8 cellular contexts compared by ENCODE assay signal in genomic region chr16:57534881-57535658, GRCh38. TPM values are rescaled to one million over a fixed set of nuclear protein-coding genes. Genes with fewer than 3 reads are reported as not detected.
DNase-seq lines count a peak whose midpoint lies in the region; ATAC-seq and TF ChIP-seq lines count a peak whose summit lies in the region.

No MANE protein-coding gene starts in this region.

- H2AFZ ChIP-seq in GM23338: no peak overlapping the region

- H3K9me3 ChIP-seq in iPS-15b (ENCODE audit: control insufficient read depth, insufficient read depth, low read length): no peaks in the 10 kb centered on the region

- peaks cover 31% of the 10 kb centered on the region for H3K4me1 ChIP-seq in GM23338 (ENCODE audit: insufficient read depth)
- H3K4me1 ChIP-seq in iPS-15b (ENCODE audit: control insufficient read depth, insufficient read depth, low read length): peaks cover 18% of the 10 kb centered on the region

- H3K4me1 Mint-ChIP-seq in GM23338: peaks cover 58% of the 10 kb centered on the region
- H3K4me1 Mint-ChIP-seq in activated CD8-positive, alpha-beta memory T cell treated with anti-CD3 and anti-CD28 coated beads, Interleukin-2, amount 10 ng/mL, durations not matched to agents 7 days and 5 days: peaks cover 82% of the 10 kb centered on the region
- peaks cover 83% of the 10 kb centered on the region for H3K4me1 Mint-ChIP-seq in stimulated activated memory B cell treated with anti-CD40 and anti-IgM and Interleukin-4, amounts not matched to agents 10 μg/mL and 1 μg/mL and 100 μg/mL, for 72 hours

- no peak for TF ChIP-seq CTCF in GM23338 (conservative IDR thresholded peaks at IDR 0.05; ENCODE audit: low read depth in 2 of 2)

- H3K27me3 ChIP-seq in GM23338 (ENCODE audit: insufficient read depth) (peaks cover 18% of the 10 kb centered on the region; the same call in 1 of the 2 replicates), iPS-15b (ENCODE audit: control insufficient read depth, insufficient read depth, low read length) (peaks cover 11% of the 10 kb centered on the region)

- no peaks in the 10 kb centered on the region; the same call in 1 of the 3 replicates for H3K9me3 Mint-ChIP-seq in GM23338
- H3K9me3 Mint-ChIP-seq in activated CD8-positive, alpha-beta memory T cell treated with anti-CD3 and anti-CD28 coated beads, Interleukin-2, amount 10 ng/mL, durations not matched to agents 7 days and 5 days (ENCODE audit: low read depth): no peaks in the 10 kb centered on the region
- no peaks in the 10 kb centered on the region for H3K9me3 Mint-ChIP-seq in stimulated activated memory B cell treated with anti-CD40 and anti-IgM and Interleukin-4, amounts not matched to agents 10 μg/mL and 1 μg/mL and 100 μg/mL, for 72 hours

- CTCF ChIA-PET in activated CD8-positive, alpha-beta memory T cell treated with anti-CD3 and anti-CD28 coated beads, Interleukin-2, amount 10 ng/mL, durations not matched to agents 7 days and 5 days (lab: Charles Lee): interaction anchor here (1.9 kb wide), 1 partner anchor 15 kb away, joined by 7 read pairs; no protein-coding TSS in a partner anchor

- no peaks in the 10 kb centered on the region for H3K36me3 ChIP-seq in GM23338 (ENCODE audit: insufficient read depth)
- peaks cover 7% of the 10 kb centered on the region for H3K36me3 ChIP-seq in iPS-15b (ENCODE audit: control insufficient read depth, insufficient read depth, low read length)

- DNase-seq in GM23338 (ENCODE audit: low spot score) (no peak), GM19240 (ENCODE audit: insufficient read length, low spot score) (no peak), amniotic stem cell (lab: John Stamatoyannopoulos, UW) (no peak)
- DNase-seq in activated CD8-positive, alpha-beta memory T cell treated with anti-CD3 and anti-CD28 coated beads, Interleukin-2, amount 10 ng/mL, durations not matched to agents 7 days and 5 days: peak; percentile 45

- H3K4me3 ChIP-seq in GM23338 (peak overlapping the region; percentile 63; the same call in 1 of the 2 replicates), iPS-15b (ENCODE audit: low read depth, low read length) (peak overlapping the region; percentile 67)

- H3K27ac ChIP-seq in GM23338 (ENCODE audit: low read depth): no peak overlapping the region

- H3K27ac Mint-ChIP-seq in GM23338: no peak overlapping the region
- peak overlapping the region; percentile 90 for H3K27ac Mint-ChIP-seq in activated CD8-positive, alpha-beta memory T cell treated with anti-CD3 and anti-CD28 coated beads, Interleukin-2, amount 10 ng/mL, durations not matched to agents 7 days and 5 days
- peak overlapping the region; percentile 81 for H3K27ac Mint-ChIP-seq in stimulated activated memory B cell treated with anti-CD40 and anti-IgM and Interleukin-4, amounts not matched to agents 10 μg/mL and 1 μg/mL and 100 μg/mL, for 72 hours

- H3F3A ChIP-seq in GM23338 (replicated peaks; ENCODE audit: low read depth): 0 out of 2 replicates have a peak, but pooled peaks cover 5% of the 10 kb centered on the region

- peaks cover 9% of the 10 kb centered on the region; the same call in 1 of the 2 replicates for H4K20me1 ChIP-seq in GM23338 (replicated peaks; ENCODE audit: insufficient read depth)

- no peaks in the 10 kb centered on the region for H3K9me2 ChIP-seq in GM23338 (ENCODE audit: insufficient read depth)

- peaks cover 15% of the 10 kb centered on the region for H3K79me2 ChIP-seq in GM23338 (replicated peaks; ENCODE audit: insufficient read depth)

- H3K27me3 Mint-ChIP-seq in GM23338 (ENCODE audit: insufficient read depth, low read depth, poor library complexity): peaks cover 39% of the 10 kb centered on the region
- no peaks in the 10 kb centered on the region for H3K27me3 Mint-ChIP-seq in activated CD8-positive, alpha-beta memory T cell treated with anti-CD3 and anti-CD28 coated beads, Interleukin-2, amount 10 ng/mL, durations not matched to agents 7 days and 5 days
- H3K27me3 Mint-ChIP-seq in stimulated activated memory B cell treated with anti-CD40 and anti-IgM and Interleukin-4, amounts not matched to agents 10 μg/mL and 1 μg/mL and 100 μg/mL, for 72 hours: no peaks in the 10 kb centered on the region

- ATAC-seq in GM23338 (no peak), GM18519 (IDR thresholded peaks at IDR 0.05; ENCODE audit: low FRiP score, unreplicated experiment) (no peak), HG02884 (IDR thresholded peaks at IDR 0.05; ENCODE audit: unreplicated experiment) (no peak)
- ATAC-seq in activated CD8-positive, alpha-beta memory T cell treated with anti-CD3 and anti-CD28 coated beads, Interleukin-2, amount 10 ng/mL, durations not matched to agents 7 days and 5 days: no peak
- ATAC-seq in stimulated activated memory B cell treated with anti-CD40 and anti-IgM and Interleukin-4, amounts not matched to agents 10 μg/mL and 1 μg/mL and 100 μg/mL, for 72 hours: no peak

- peak overlapping the region; percentile 85 for H3K4me2 ChIP-seq in GM23338

- peaks cover 26% of the 10 kb centered on the region for H3K36me3 Mint-ChIP-seq in GM23338 (ENCODE audit: low read depth)
- peaks cover 1% of the 10 kb centered on the region for H3K36me3 Mint-ChIP-seq in activated CD8-positive, alpha-beta memory T cell treated with anti-CD3 and anti-CD28 coated beads, Interleukin-2, amount 10 ng/mL, durations not matched to agents 7 days and 5 days
- no peaks in the 10 kb centered on the region for H3K36me3 Mint-ChIP-seq in stimulated activated memory B cell treated with anti-CD40 and anti-IgM and Interleukin-4, amounts not matched to agents 10 μg/mL and 1 μg/mL and 100 μg/mL, for 72 hours

- peak overlapping the region; percentile 76; the same call in 2 of the 3 replicates for H3K4me3 Mint-ChIP-seq in GM23338
- peak overlapping the region; percentile 84 for H3K4me3 Mint-ChIP-seq in activated CD8-positive, alpha-beta memory T cell treated with anti-CD3 and anti-CD28 coated beads, Interleukin-2, amount 10 ng/mL, durations not matched to agents 7 days and 5 days
- peak overlapping the region; percentile 24 for H3K4me3 Mint-ChIP-seq in stimulated activated memory B cell treated with anti-CD40 and anti-IgM and Interleukin-4, amounts not matched to agents 10 μg/mL and 1 μg/mL and 100 μg/mL, for 72 hours

- H3K9ac ChIP-seq in iPS-15b (ENCODE audit: low read depth, low read length): no peak overlapping the region

TF ChIP-seq in GM23338, 12 proteins besides CTCF, POLR2A, EP300 and RAD21:
- TF ChIP-seq STAT1 (IDR thresholded peaks at IDR 0.05; ENCODE audit: unreplicated experiment): no peak
- no peak for TF ChIP-seq EZH2phosphoT487 (IDR thresholded peaks at IDR 0.05; ENCODE audit: unreplicated experiment)
- TF ChIP-seq CREB1 (CRISPR knock-in tag; IDR thresholded peaks at IDR 0.05; ENCODE audit: low read depth): no peak
- TF ChIP-seq ZNF331 (CRISPR knock-in tag; IDR thresholded peaks at IDR 0.05; ENCODE audit: low read depth): no peak
- no peak for TF ChIP-seq ETS1 (IDR thresholded peaks at IDR 0.05)
TF ChIP-seq in GM23338: peak in this region for 0.

RNA-seq across cellular contexts. Expression of gene CCDC102A, which starts 1.3 kb away (rescaled TPM):
- total RNA-seq in GM23338 (2014; rRNA removed; shearing (Covaris generic)): 4.7 and 5.2 TPM in 2 replicates
- 2.0 and 3.2 TPM in 2 replicates for polyA plus RNA-seq in GM23338 (2016; fragmentation: Nextera tagmentation; extraction: Ambion mirVana)
- total RNA-seq in activated CD8-positive, alpha-beta memory T cell treated with anti-CD3 and anti-CD28 coated beads, Interleukin-2, amount 10 ng/mL, durations not matched to agents 7 days and 5 days: 10 to 100 TPM; 19.7 to 20.2 TPM

RNA-seq across cellular contexts. Expression of gene ADGRG5, which starts 7.4 kb away (rescaled TPM):
- total RNA-seq in GM23338 (2014; rRNA removed; shearing (Covaris generic)): 5.5 and 11.1 TPM in 2 replicates
- 2.2 and 2.6 TPM in 2 replicates for polyA plus RNA-seq in GM23338 (2016; fragmentation: Nextera tagmentation; extraction: Ambion mirVana)
- total RNA-seq in activated CD8-positive, alpha-beta memory T cell treated with anti-CD3 and anti-CD28 coated beads, Interleukin-2, amount 10 ng/mL, durations not matched to agents 7 days and 5 days: 10 to 100 TPM; 34.4 to 47.9 TPM

RNA-seq across cellular contexts. Expression of gene DOK4, which starts 48.8 kb away (rescaled TPM):
- total RNA-seq in GM23338 (2014; rRNA removed; shearing (Covaris generic)): 26.6 and 29.1 TPM in 2 replicates
- polyA plus RNA-seq in GM23338 (2016; fragmentation: Nextera tagmentation; extraction: Ambion mirVana): 11.4 and 12.9 TPM in 2 replicates
- 1 to 10 TPM; 3.4 to 4.7 TPM for total RNA-seq in activated CD8-positive, alpha-beta memory T cell treated with anti-CD3 and anti-CD28 coated beads, Interleukin-2, amount 10 ng/mL, durations not matched to agents 7 days and 5 days

Comparison
In these comparisons a context has a peak if more than half of its experiments do, and no peak if none do; other contexts are left out.
1. H3K4me3 Mint-ChIP-seq: peak in every context shown above with its lines; median percentile 84 in activated CD8-positive, alpha-beta memory T cell treated with anti-CD3 and anti-CD28 coated beads, Interleukin-2, amount 10 ng/mL, durations not matched to agents 7 days and 5 days; 76 in GM23338; 24 in stimulated activated memory B cell treated with anti-CD40 and anti-IgM and Interleukin-4, amounts not matched to agents 10 μg/mL and 1 μg/mL and 100 μg/mL, for 72 hours.